27 cellular contexts compared by ENCODE assay signal in genomic region chr1:212101735-212102134, GRCh38.
DNase-seq lines count a peak whose midpoint lies in the region; ATAC-seq, FAIRE-seq and TF ChIP-seq lines count a peak whose summit lies in the region.
"Had no signal": no experiment of that assay in that cellular context is flagged by ENCODE, and none has a peak within 500 bp of the region (broad histone marks: within the 10 kb centered on the region; RNA-seq: fewer than 3 reads in every experiment).

No MANE protein-coding gene starts in this region.

- H3K9me1 ChIP-seq in IMR-90 (ENCODE audit: insufficient read depth, low read length) (peaks cover 8% of the 10 kb centered on the region), K562 (ENCODE audit: control insufficient read depth, insufficient read depth, low read length) (no peaks in the 10 kb centered on the region)

- H4K8ac ChIP-seq in IMR-90 (ENCODE audit: low read depth in 2 of 2, low read length in 2 of 2): no peak overlapping the region

- TF ChIP-seq POLR2A in GM12892 (IDR thresholded peaks at IDR 0.05; ENCODE audit: low read depth, low read length): no peak
- no peak for TF ChIP-seq POLR2A in IMR-90 (IDR thresholded peaks at IDR 0.05; ENCODE audit: low read depth, low read length)
- no peak for TF ChIP-seq POLR2A in K562 (conservative IDR thresholded peaks at IDR 0.05)

- H4K5ac ChIP-seq in IMR-90 (ENCODE audit: low read depth, low read length): no peak overlapping the region

- H2AFZ ChIP-seq in IMR-90 (replicated peaks; ENCODE audit: low read length, poor library complexity) (no peak overlapping the region), K562 (ENCODE audit: low read depth, low read length) (no peak overlapping the region)
- H2AFZ ChIP-seq: GM23338 had no signal

- H3K9me3 ChIP-seq in IMR-90 (ENCODE audit: control insufficient read depth, insufficient read depth, low read length) (no peaks in the 10 kb centered on the region), K562 (replicated peaks; ENCODE audit: control insufficient read depth, insufficient read depth, low read depth, low read length) (no peaks in the 10 kb centered on the region; the same call in 1 of the 2 replicates)

- in situ Hi-C loops in IMR-90 (cut with MboI; ENCODE audit: low sequenced_read_pairs) (no loop called here), K562 (cut with MboI) (no loop called here)

- H2BK120ac ChIP-seq in IMR-90 (ENCODE audit: low read depth, low read length): no peak overlapping the region

- H3K79me1 ChIP-seq in IMR-90 (ENCODE audit: low read depth in 1 of 2, low read length in 2 of 2): peaks cover 15 to 19% of the 10 kb centered on the region in 2 experiments

- dilution Hi-C loops in IMR-90 (cut with HindIII; ENCODE audit: low sequenced_read_pairs, unreplicated experiment): no loop called here

- H3K4me3 Mint-ChIP-seq in activated T-cell treated with anti-CD3 and anti-CD28 coated beads, Interleukin-2, amount 50 U/mL, for 72 hours: no peak overlapping the region
- H3K4me3 Mint-ChIP-seq: CD4-positive, alpha-beta memory T cell; GM23338; H9; HFFc6 had no signal

- BruUV-seq in IMR-90 (replicated peaks; lab: Mats Ljungman, UMichigan) (no TSS peak), K562 (replicated peaks; lab: Mats Ljungman, UMichigan) (no TSS peak)

- TF ChIP-seq EP300 in K562 (IDR thresholded peaks at IDR 0.05; ENCODE audit: low read length): no peak

- H4K20me1 ChIP-seq in IMR-90 (ENCODE audit: insufficient read depth, low read length) (no peaks in the 10 kb centered on the region), K562 (replicated peaks; ENCODE audit: control insufficient read depth, insufficient read depth, low read length) (no peaks in the 10 kb centered on the region)

- H2BK20ac ChIP-seq in IMR-90 (ENCODE audit: low read depth, low read length): no peak overlapping the region

- POLR2A ChIA-PET in IMR-90 (lab: Charles Lee; ENCODE audit: unreplicated experiment): no interaction called here
- POLR2A ChIA-PET in K562 (lab: Yijun Ruan, JAX): interaction anchor here (0.7 to 1.5 kb wide), 4 partner anchors 12 to 416 kb away, joined by 3 read pairs; no protein-coding TSS in a partner anchor

- TF ChIP-seq CTCF in IMR-90 (conservative IDR thresholded peaks at IDR 0.05; ENCODE audit: low read depth, low read length): no peak
- no peak for TF ChIP-seq CTCF in K562 (IDR thresholded peaks at IDR 0.05 in 2 of 3, conservative IDR thresholded peaks at IDR 0.05 in 1 of 3; ENCODE audit: insufficient read depth in 2 of 3, low read depth in 1 of 3, low read length in 3 of 3)

- no peak overlapping the region for H2AK9ac ChIP-seq in IMR-90 (replicated peaks; ENCODE audit: low read depth, low read length, poor library complexity)

- H2BK5ac ChIP-seq in IMR-90 (ENCODE audit: low read depth, low read length, poor library complexity, severe bottlenecking): no peak overlapping the region

- H3K4me3 ChIP-seq in IMR-90 (ENCODE audit: insufficient read depth, low read depth, low read length): no peak overlapping the region
- no peak overlapping the region for H3K4me3 ChIP-seq in K562
- H3K4me3 ChIP-seq: GM23338 had no signal

- H3K27me3 ChIP-seq in IMR-90 (ENCODE audit: control insufficient read depth, insufficient read depth, low read length): no peaks in the 10 kb centered on the region
- H3K27me3 ChIP-seq in K562 (ENCODE audit: control insufficient read depth in 2 of 2, insufficient read depth in 2 of 2, low read length in 2 of 2): no peaks in the 10 kb centered on the region

- CTCF ChIA-PET in IMR-90 (lab: Yijun Ruan, JAX) (interaction anchor here (0.6 to 1.8 kb wide), 4 partner anchors 9 to 181 kb away, joined by 4 read pairs; no protein-coding TSS in a partner anchor), K562 (lab: Yijun Ruan, JAX; ENCODE audit: low intra/inter-chr PET ratio) (no interaction called here)

- TF ChIP-seq RAD21 in IMR-90 (IDR thresholded peaks at IDR 0.05; ENCODE audit: low read length) (no peak), K562 (CRISPR knock-in tag; conservative IDR thresholded peaks at IDR 0.05 in 1 of 2, IDR thresholded peaks at IDR 0.05 in 1 of 2) (no peak)

- H2AK5ac ChIP-seq in IMR-90 (ENCODE audit: low read depth, low read length): no peak overlapping the region

- peaks cover 1% of the 10 kb centered on the region; the same call in 1 of the 2 replicates for H3K36me3 ChIP-seq in IMR-90 (ENCODE audit: control insufficient read depth, insufficient read depth, low read length)
- peaks cover 97% of the 10 kb centered on the region for H3K36me3 ChIP-seq in K562 (ENCODE audit: control insufficient read depth, insufficient read depth, low read length)

- H3K4me2 ChIP-seq in IMR-90 (ENCODE audit: low read depth, low read length): no peak overlapping the region
- H3K4me2 ChIP-seq in K562 (ENCODE audit: insufficient read depth, low read length): no peak overlapping the region
- H3K4me2 ChIP-seq: GM23338, KMS-11, SK-N-SH had no signal

- DNase-seq in activated T-cell treated with anti-CD3 and anti-CD28 coated beads, Interleukin-2, amount 50 U/mL, for 72 hours: no peak
- no peak for DNase-seq in activated T-cell treated with anti-CD3 and anti-CD28 coated beads, Interleukin-2, amount 50 U/mL, for 1 hour
- DNase-seq in GM12892 (ENCODE audit: insufficient read length): no peak
- DNase-seq in IMR-90: no peak
- no peak for DNase-seq in K562 (ENCODE audit: extremely low read depth in 1 of 4, low spot score in 3 of 4)
- DNase-seq in activated gamma-delta T cell (lab: John Stamatoyannopoulos, UW): no peak
- DNase-seq in nucleus accumbens (lab: John Stamatoyannopoulos, UW): no peak
- DNase-seq in T1000 (lab: John Stamatoyannopoulos, UW): no peak
- DNase-seq: C1 segment of cervical spinal cord; CD4-positive, alpha-beta memory T cell; COR-L47; DMS53; H9; HFFc6; MM.1S; NCI-H1048; NCI-H1436; NCI-H187; NCI-H2171 treated with DMSO at 0.1 percent for 48 hours; NCI-H345; NCI-H510A treated with DMSO at 0.1 percent for 48 hours; SIG-M5; SK-N-SH had no signal

- H4K91ac ChIP-seq in IMR-90 (ENCODE audit: insufficient read depth, low read depth, low read length): no peak overlapping the region

- H3K4me1 Mint-ChIP-seq in activated T-cell treated with anti-CD3 and anti-CD28 coated beads, Interleukin-2, amount 50 U/mL, for 72 hours (ENCODE audit: low read depth): peaks cover 35% of the 10 kb centered on the region

- intact Hi-C loops in IMR-90 (cut with micrococcal nuclease) (no loop called here), K562 (cut with micrococcal nuclease) (no loop called here)

- peaks cover 24% of the 10 kb centered on the region for H3K79me2 ChIP-seq in K562 (ENCODE audit: control insufficient read depth, insufficient read depth, low read length)

- no peak overlapping the region for H3K4ac ChIP-seq in IMR-90 (ENCODE audit: low read depth, low read length)

- FAIRE-seq in GM12892 (lab: Jason Lieb, UNC) (peak; percentile 24), K562 (lab: Jason Lieb, UNC) (no peak)
- FAIRE-seq: HTR-8/SVneo, RCC 7860 had no signal

- H3K4me1 ChIP-seq in IMR-90 (ENCODE audit: control insufficient read depth, insufficient read depth, low read length): peaks cover 2% of the 10 kb centered on the region; the same call in 1 of the 2 replicates
- peaks cover 0 to 6% of the 10 kb centered on the region in 2 experiments; a peak in 2 of 5 replicates for H3K4me1 ChIP-seq in K562 (replicated peaks in 1 of 2; ENCODE audit: control insufficient read depth in 2 of 2, insufficient read depth in 2 of 2, low read length in 2 of 2)

- H2BK15ac ChIP-seq in IMR-90 (ENCODE audit: low read depth, low read length): no peak overlapping the region

- no peak overlapping the region for H3K9ac ChIP-seq in IMR-90 (ENCODE audit: low read depth, low read length)
- H3K9ac ChIP-seq in K562 (ENCODE audit: insufficient read depth in 1 of 2, low read depth in 2 of 2, low read length in 2 of 2): no peak overlapping the region
- H3K9ac ChIP-seq: KMS-11, SK-N-SH had no signal

- ATAC-seq in activated T-cell treated with anti-CD3 and anti-CD28 coated beads, Interleukin-2, amount 50 U/mL, for 72 hours (replicated peaks in 1 of 2): peak; percentile 47 to 48
- no peak for ATAC-seq in IMR-90 (ENCODE audit: low read depth)
- no peak for ATAC-seq in K562
- ATAC-seq: GM23338 had no signal

- no peaks in the 10 kb centered on the region for H3K27me3 Mint-ChIP-seq in activated T-cell treated with anti-CD3 and anti-CD28 coated beads, Interleukin-2, amount 50 U/mL, for 72 hours (ENCODE audit: low read depth)
- H3K27me3 Mint-ChIP-seq: CD4-positive, alpha-beta memory T cell had no signal

- H3K14ac ChIP-seq in IMR-90 (replicated peaks; ENCODE audit: low read depth, low read length): no peak overlapping the region

- H3K27ac Mint-ChIP-seq in activated T-cell treated with anti-CD3 and anti-CD28 coated beads, Interleukin-2, amount 50 U/mL, for 72 hours: peak overlapping the region; percentile 56
- H3K27ac Mint-ChIP-seq: CD4-positive, alpha-beta memory T cell; GM23338; HFFc6 had no signal

- H3K36me3 Mint-ChIP-seq in activated T-cell treated with anti-CD3 and anti-CD28 coated beads, Interleukin-2, amount 50 U/mL, for 72 hours (ENCODE audit: insufficient read depth in 2 of 2): peaks cover 37 to 61% of the 10 kb centered on the region in 2 donors

- H3K18ac ChIP-seq in IMR-90 (ENCODE audit: low read depth, low read length): no peak overlapping the region

- no CpG with 5 or more reads among the region's 2 CpGs for WGBS in IMR-90 (ENCODE audit: extremely low coverage in 2 of 2, insufficient read length in 1 of 2), 2 experiments
- WGBS in K562 (ENCODE audit: insufficient coverage, low coverage, missing lambda C conversion rate): 91% methylated on average over 2 of the region's 2 CpGs

- peak overlapping the region; percentile 42; the same call in 1 of the 2 replicates for H3K23ac ChIP-seq in IMR-90 (ENCODE audit: low read depth, low read length)

- no peak overlapping the region for H3K27ac ChIP-seq in IMR-90 (ENCODE audit: insufficient read depth, low read length)
- no peak overlapping the region for H3K27ac ChIP-seq in K562 (ENCODE audit: extremely low read depth, low read depth, low read length)
- H3K27ac ChIP-seq: KMS-11 had no signal

- H3K9me3 Mint-ChIP-seq in activated T-cell treated with anti-CD3 and anti-CD28 coated beads, Interleukin-2, amount 50 U/mL, for 72 hours: no peaks in the 10 kb centered on the region
- H3K9me3 Mint-ChIP-seq: GM23338, H9, HFFc6 had no signal

- H3K56ac ChIP-seq in IMR-90 (ENCODE audit: extremely low read depth, insufficient read depth, low read length): no peak overlapping the region

TF ChIP-seq in IMR-90, 13 proteins besides CTCF, POLR2A, EP300 and RAD21:
- TF ChIP-seq FOS (IDR thresholded peaks at IDR 0.05; ENCODE audit: low read depth, low read length) (no peak), BHLHE40 (IDR thresholded peaks at IDR 0.05; ENCODE audit: low read depth, low read length) (no peak)

Comparison
In these comparisons a context has a peak if more than half of its experiments do, and no peak if none do; other contexts are left out.
1. ATAC-seq: peak in activated T-cell treated with anti-CD3 and anti-CD28 coated beads, Interleukin-2, amount 50 U/mL, for 72 hours (2 of 2); none in IMR-90 (single experiment) and K562 (single experiment).